In genomic region chr17:17874478-17874877, GRCh38 we compare ENCODE assay signal across 15 cellular contexts. TPM values are rescaled to one million over a fixed set of nuclear protein-coding genes. Genes with fewer than 3 reads are reported as not detected.
DNase-seq lines count a peak whose midpoint lies in the region; ATAC-seq and TF ChIP-seq lines count a peak whose summit lies in the region.
"Had no signal": no experiment of that assay in that cellular context is flagged by ENCODE, and none has a peak within 500 bp of the region (broad histone marks: within the 10 kb centered on the region; RNA-seq: fewer than 3 reads in every experiment).

No MANE protein-coding gene starts in this region.

- peak overlapping the region in 9 of 10 donors; percentile 9 to 97 (median 90) for H3K27ac ChIP-seq in heart right ventricle
- H3K27ac ChIP-seq in VCaP: peak overlapping the region; percentile 50; the same call in 1 of the 2 replicates
- peak overlapping the region; percentile 9 to 17 for H3K27ac ChIP-seq in uterus
- H3K27ac ChIP-seq: upper lobe of right lung, WERI-Rb-1 had no signal

- WGBS in heart right ventricle, 2 donors: 19 to 35% methylated on average over 1 of the region's 1 CpG

- H3K4me1 ChIP-seq in heart right ventricle (peaks cover 27 to 87% (median 58%) of the 10 kb centered on the region in 9 donors), uterus (peaks cover 7 to 26% of the 10 kb centered on the region in 2 donors)

- TF ChIP-seq POLR2A in uterus (IDR thresholded peaks at IDR 0.05): no peak

- H3K27me3 ChIP-seq in heart right ventricle (no peaks in the 10 kb centered on the region), uterus (no peaks in the 10 kb centered on the region)
- H3K27me3 ChIP-seq: upper lobe of right lung had no signal

- H3K36me3 ChIP-seq in heart right ventricle: peaks cover 0 to 49% (median 10%) of the 10 kb centered on the region in 9 donors
- H3K36me3 ChIP-seq in uterus: no peaks in the 10 kb centered on the region

- H3K4me3 ChIP-seq in heart right ventricle: no peak overlapping the region
- H3K4me3 ChIP-seq in foreskin fibroblast (ENCODE audit: low read depth in 1 of 2, low read length in 2 of 2): no peak overlapping the region
- H3K4me3 ChIP-seq in uterus: no peak overlapping the region
- H3K4me3 ChIP-seq: smooth muscle cell, upper lobe of right lung had no signal

- H3K9me3 ChIP-seq in heart right ventricle (no peaks in the 10 kb centered on the region), uterus (no peaks in the 10 kb centered on the region)
- H3K9me3 ChIP-seq: upper lobe of right lung had no signal

- DNase-seq in heart right ventricle (peak in 1 of 2 donors; percentile 52), left ventricle myocardium superior (no peak), foreskin fibroblast (peak; percentile 92 to 96), uterus (no peak), GM19238 (ENCODE audit: insufficient read length, low spot score) (no peak), activated gamma-delta T cell treated with Interleukin-2 at 50 U/mL for 16 hours (no peak)
- DNase-seq: AML-193, anterior cingulate cortex, kidney glomerular epithelial cell, SIG-M5, upper lobe of right lung, WERI-Rb-1 had no signal

- intact Hi-C loops in heart right ventricle (cut with DNase I) (loop anchor here in 1 of 10 donors (10.0 kb wide), 1 partner anchor 160 kb away; the partner anchor contains the start of genes ATPAF2 and GID4), left ventricle myocardium superior (cut with micrococcal nuclease) (no loop called here), uterus (cut with DNase I; ENCODE audit: low total_unique reads) (no loop called here)

- ATAC-seq in heart right ventricle (peak in 2 of 8 donors; percentile 14 to 25), left ventricle myocardium superior (no peak), HG03520 (IDR thresholded peaks at IDR 0.05; ENCODE audit: unreplicated experiment) (no peak)
- ATAC-seq: upper lobe of right lung had no signal

- TF ChIP-seq CTCF in heart right ventricle (IDR thresholded peaks at IDR 0.05) (no peak), VCaP (conservative IDR thresholded peaks at IDR 0.05) (no peak), foreskin fibroblast (IDR thresholded peaks at IDR 0.05; ENCODE audit: low read depth, low read length) (no peak), uterus (IDR thresholded peaks at IDR 0.05) (no peak)

RNA-seq across cellular contexts. Expression of gene SREBF1, which starts 37.7 kb away (rescaled TPM):
- total RNA-seq in heart right ventricle (10 to 100 TPM in 8 of 10 donors, 1 to 10 TPM in 2; 9.0 to 44.1 (median 16.4) TPM), left ventricle myocardium superior (15.2 TPM), uterus (10 to 100 TPM; 24.8 to 94.6 (median 31.5) TPM)
- 10 to 100 TPM; 49.0 to 61.2 TPM for polyA plus RNA-seq in heart right ventricle

Comparison
In these comparisons a context has a peak if more than half of its experiments do, and no peak if none do; other contexts are left out.
1. DNase-seq: peak in foreskin fibroblast (2 of 2); none in left ventricle myocardium superior (single experiment), uterus (0 of 2), GM19238 (single experiment) and activated gamma-delta T cell treated with Interleukin-2 at 50 U/mL for 16 hours (single experiment).
2. H3K27ac ChIP-seq: peak in every context shown above with its lines; median percentile 90 in heart right ventricle; 50 in VCaP; 13 in uterus.